In genomic region chr4:121728066-121728465, GRCh38 we compare ENCODE assay signal across 21 cellular contexts. TPM values are rescaled to one million over a fixed set of nuclear protein-coding genes. Genes with fewer than 3 reads are reported as not detected.
DNase-seq lines count a peak whose midpoint lies in the region; FAIRE-seq and TF ChIP-seq lines count a peak whose summit lies in the region.
"Had no signal": no experiment of that assay in that cellular context is flagged by ENCODE, and none has a peak within 500 bp of the region (broad histone marks: within the 10 kb centered on the region; RNA-seq: fewer than 3 reads in every experiment).

No MANE protein-coding gene starts in this region.

- DNase-seq in Daoy (ENCODE audit: low read depth) (peak; percentile 30), NCI-H226 (peak; percentile 90), endothelial cell of umbilical vein (ENCODE audit: low read depth, low spot score) (no peak), non-pigmented ciliary epithelial cell (ENCODE audit: low read depth) (peak; percentile 76), head of caudate nucleus (no peak), Kasumi-1 (lab: John Stamatoyannopoulos, UW) (no peak)
- DNase-seq in NK-92 treated with Interleukin-12 subunit alpha and Interleukin-12 subunit beta, amount 100 ng/mL, for 24 hours (lab: John Stamatoyannopoulos, UW), result no peak
- DNase-seq in activated naive CD4-positive, alpha-beta T cell treated with anti-CD3 and anti-CD28 coated beads, Interleukin-2, amount 10 ng/mL, durations not matched to agents 7 days and 5 days, result no peak
- DNase-seq: activated naive CD4-positive, alpha-beta T cell; CD8-positive, alpha-beta memory T cell; cerebellar nuclear complex; KBM-7; naive B cell; NCI-H187; NCI-H748 treated with DMSO at 0.1 percent for 48 hours; right cardiac atrium; SHP77; stimulated activated naive CD4-positive, alpha-beta T cell had no signal

- no peak overlapping the region for H3K27ac Mint-ChIP-seq in activated naive CD4-positive, alpha-beta T cell treated with anti-CD3 and anti-CD28 coated beads, Interleukin-2, amount 10 ng/mL, durations not matched to agents 7 days and 5 days
- H3K27ac Mint-ChIP-seq: naive B cell had no signal

- H3K36me3 Mint-ChIP-seq in activated naive CD4-positive, alpha-beta T cell treated with anti-CD3 and anti-CD28 coated beads, Interleukin-2, amount 10 ng/mL, durations not matched to agents 7 days and 5 days, result no peaks in the 10 kb centered on the region
- H3K36me3 Mint-ChIP-seq: CD8-positive, alpha-beta memory T cell; naive B cell had no signal

- H3K4me3 ChIP-seq in endothelial cell of umbilical vein (replicated peaks in 1 of 3; ENCODE audit: insufficient read depth in 1 of 3, low read depth in 1 of 3, low read length in 3 of 3), result no peak overlapping the region

- no peak overlapping the region for H3K9ac ChIP-seq in endothelial cell of umbilical vein (replicated peaks; ENCODE audit: extremely low read depth, insufficient read depth, low read length)

- H3K79me2 ChIP-seq in endothelial cell of umbilical vein (ENCODE audit: control insufficient read depth, insufficient read depth, low read length), result no peaks in the 10 kb centered on the region

- intact Hi-C loops in endothelial cell of umbilical vein (cut with micrococcal nuclease), result loop anchor here (10.0 kb wide), 1 partner anchor 53 kb away; no protein-coding TSS in a partner anchor
- intact Hi-C loops in head of caudate nucleus (cut with DNase I), result no loop called here

- H3K27me3 ChIP-seq in endothelial cell of umbilical vein (ENCODE audit: control insufficient read depth in 2 of 2, insufficient read depth in 2 of 2, low read length in 2 of 2), result no peaks in the 10 kb centered on the region

- peaks cover 10% of the 10 kb centered on the region for H3K4me1 ChIP-seq in endothelial cell of umbilical vein (ENCODE audit: control insufficient read depth, extremely low read depth, insufficient read depth, low read length)

- no TSS peak for BruUV-seq in endothelial cell of umbilical vein (replicated peaks; lab: Mats Ljungman, UMichigan)

- H3K9me3 Mint-ChIP-seq in activated naive CD4-positive, alpha-beta T cell treated with anti-CD3 and anti-CD28 coated beads, Interleukin-2, amount 10 ng/mL, durations not matched to agents 7 days and 5 days, result no peaks in the 10 kb centered on the region
- H3K9me3 Mint-ChIP-seq: CD8-positive, alpha-beta memory T cell had no signal

- peak overlapping the region; percentile 39 for H2AFZ ChIP-seq in endothelial cell of umbilical vein (ENCODE audit: low read depth, low read length)

- no peaks in the 10 kb centered on the region for H3K9me1 ChIP-seq in endothelial cell of umbilical vein (replicated peaks; ENCODE audit: control insufficient read depth, extremely low read depth, insufficient read depth, low read length)

- H3K27me3 Mint-ChIP-seq in activated naive CD4-positive, alpha-beta T cell treated with anti-CD3 and anti-CD28 coated beads, Interleukin-2, amount 10 ng/mL, durations not matched to agents 7 days and 5 days, result peaks cover 15% of the 10 kb centered on the region

- TF ChIP-seq POLR2A in endothelial cell of umbilical vein (IDR thresholded peaks at IDR 0.05; ENCODE audit: low read depth, low read length), result no peak

- no peaks in the 10 kb centered on the region for H3K36me3 ChIP-seq in endothelial cell of umbilical vein (ENCODE audit: control insufficient read depth in 2 of 2, extremely low read depth in 1 of 2, insufficient read depth in 2 of 2, low read length in 2 of 2)

- CTCF ChIA-PET in endothelial cell of umbilical vein (lab: Charles Lee), result interaction anchor here (0.8 to 2.1 kb wide), 7 partner anchors 9 to 357 kb away, joined by 3 to 10 read pairs (median 4); no protein-coding TSS in a partner anchor
- CTCF ChIA-PET in activated naive CD4-positive, alpha-beta T cell treated with anti-CD3 and anti-CD28 coated beads, Interleukin-2, amount 10 ng/mL, durations not matched to agents 7 days and 5 days (lab: Charles Lee), result interaction anchor here (1.1 kb wide), 1 partner anchor 266 kb away, joined by 5 read pairs; no protein-coding TSS in a partner anchor

- FAIRE-seq in endothelial cell of umbilical vein (lab: Jason Lieb, UNC), result no peak
- FAIRE-seq: islet of Langerhans, TTC549 had no signal

- H3K4me1 Mint-ChIP-seq in activated naive CD4-positive, alpha-beta T cell treated with anti-CD3 and anti-CD28 coated beads, Interleukin-2, amount 10 ng/mL, durations not matched to agents 7 days and 5 days, result no peaks in the 10 kb centered on the region
- H3K4me1 Mint-ChIP-seq: CD8-positive, alpha-beta memory T cell; naive B cell had no signal

- TF ChIP-seq CTCF in endothelial cell of umbilical vein (IDR thresholded peaks at IDR 0.05; ENCODE audit: extremely low read depth in 1 of 2, insufficient read depth in 1 of 2, low read depth in 1 of 2, low read length in 2 of 2), result no peak

- dilution Hi-C loops in endothelial cell of umbilical vein (cut with MboI; ENCODE audit: extremely low pct_ligation_motif_present, low sequenced_read_pairs), result loop anchor here (25.0 kb wide), 1 partner anchor 241 kb away; no protein-coding TSS in a partner anchor

- no peak overlapping the region for H3K4me3 Mint-ChIP-seq in activated naive CD4-positive, alpha-beta T cell treated with anti-CD3 and anti-CD28 coated beads, Interleukin-2, amount 10 ng/mL, durations not matched to agents 7 days and 5 days
- H3K4me3 Mint-ChIP-seq: CD8-positive, alpha-beta memory T cell; naive B cell had no signal

- no peaks in the 10 kb centered on the region for H3K9me3 ChIP-seq in endothelial cell of umbilical vein (replicated peaks; ENCODE audit: control insufficient read depth, insufficient read depth, low read length)

- POLR2A ChIA-PET in endothelial cell of umbilical vein (lab: Charles Lee), result interaction anchor here (1.8 kb wide), 1 partner anchor 31 kb away, joined by 5 read pairs; the partner anchor contains the start of gene ANXA5

- H3K4me2 ChIP-seq in endothelial cell of umbilical vein (ENCODE audit: insufficient read depth, low read length), result no peak overlapping the region

- H3K27ac ChIP-seq in endothelial cell of umbilical vein (ENCODE audit: insufficient read depth, low read depth, low read length), result no peak overlapping the region

- H4K20me1 ChIP-seq in endothelial cell of umbilical vein (replicated peaks; ENCODE audit: control insufficient read depth, extremely low read depth, insufficient read depth, low read length), result no peaks in the 10 kb centered on the region

TF ChIP-seq in endothelial cell of umbilical vein, 7 proteins besides CTCF, POLR2A, EP300 and RAD21:
- TF ChIP-seq EZH2 (IDR thresholded peaks at IDR 0.05; ENCODE audit: borderline replicate concordance, low read depth, low read length, severe bottlenecking) (no peak), MAX (IDR thresholded peaks at IDR 0.05; ENCODE audit: insufficient read depth, insufficient read length) (no peak), FOS (IDR thresholded peaks at IDR 0.05; ENCODE audit: borderline replicate concordance, insufficient read depth, low read length) (no peak), GATA2 (IDR thresholded peaks at IDR 0.05; ENCODE audit: insufficient read depth, insufficient read length, low read depth, low read length) (no peak), POLR2AphosphoS5 (IDR thresholded peaks at IDR 0.05; ENCODE audit: insufficient read depth, low read depth, low read length) (no peak), JUN (IDR thresholded peaks at IDR 0.05; ENCODE audit: borderline replicate concordance, insufficient read depth, insufficient read length, low read depth) (no peak), MYC (IDR thresholded peaks at IDR 0.05; ENCODE audit: low read depth, low read length) (no peak)

RNA-seq across cellular contexts. Expression of gene ANXA5, which starts 31.3 kb away (rescaled TPM):
- 177 and 189 TPM in 2 replicates for total RNA-seq in Daoy (2014; rRNA removed; shearing (Covaris generic))
- total RNA-seq in endothelial cell of umbilical vein, result 528 and 529 TPM in 2 replicates
- 446 and 450 TPM in 2 replicates for polyA plus RNA-seq in endothelial cell of umbilical vein
- 470 and 496 TPM in 2 replicates for polyA plus RNA-seq in endothelial cell of umbilical vein (2011; cell fraction: cytosol; rRNA removed)
- polyA plus RNA-seq in endothelial cell of umbilical vein (2011; cell fraction: nucleus; rRNA removed), result 367 and 450 TPM in 2 replicates
- polyA plus RNA-seq in endothelial cell of umbilical vein (2012), result 465 and 669 TPM in 2 replicates
- polyA minus RNA-seq in endothelial cell of umbilical vein, result 237 and 262 TPM in 2 replicates
- polyA minus RNA-seq in endothelial cell of umbilical vein (2011; cell fraction: cytosol; rRNA and poly(A)+ RNA removed), result 217 TPM
- polyA minus RNA-seq in endothelial cell of umbilical vein (2011; cell fraction: nucleus; rRNA and poly(A)+ RNA removed), result 153 and 177 TPM in 2 replicates

RNA-seq across cellular contexts. Expression of gene SMIM43, which starts 36.9 kb away (rescaled TPM):
- 0.29 TPM in 1 of 2 replicates, not detected in the other for total RNA-seq in Daoy (2014; rRNA removed; shearing (Covaris generic))
- total RNA-seq in endothelial cell of umbilical vein, result not detected in 2 replicates
- polyA plus RNA-seq in endothelial cell of umbilical vein, result 0.08 and 0.18 TPM in 2 replicates
- 0.04 and 0.10 TPM in 2 replicates for polyA plus RNA-seq in endothelial cell of umbilical vein (2011; cell fraction: cytosol; rRNA removed)
- 0.20 and 0.45 TPM in 2 replicates for polyA plus RNA-seq in endothelial cell of umbilical vein (2011; cell fraction: nucleus; rRNA removed)
- polyA plus RNA-seq in endothelial cell of umbilical vein (2012), result 0.18 TPM in 1 of 2 replicates, not detected in the other
- polyA minus RNA-seq in endothelial cell of umbilical vein, result not detected in 2 replicates
- not detected for polyA minus RNA-seq in endothelial cell of umbilical vein (2011; cell fraction: cytosol; rRNA and poly(A)+ RNA removed)
- not detected in 2 replicates for polyA minus RNA-seq in endothelial cell of umbilical vein (2011; cell fraction: nucleus; rRNA and poly(A)+ RNA removed)
- total RNA-seq: esophagus mucosa had no signal

Comparison
In these comparisons a context has a peak if more than half of its experiments do, and no peak if none do; other contexts are left out.
1. DNase-seq: peak in Daoy (single experiment), NCI-H226 (single experiment) and non-pigmented ciliary epithelial cell (single experiment); none in endothelial cell of umbilical vein (single experiment), NK-92 treated with Interleukin-12 subunit alpha and Interleukin-12 subunit beta, amount 100 ng/mL, for 24 hours (single experiment), head of caudate nucleus (0 of 42), activated naive CD4-positive, alpha-beta T cell treated with anti-CD3 and anti-CD28 coated beads, Interleukin-2, amount 10 ng/mL, durations not matched to agents 7 days and 5 days (single experiment) and Kasumi-1 (0 of 2).